Comparison of ENCODE assay signal across 1 cellular context in genomic region chr10:79256264-79256806, GRCh38.
TF ChIP-seq lines count a peak whose summit lies in the region.

No MANE protein-coding gene starts in this region.

TF ChIP-seq in H1, 55 proteins besides CTCF, POLR2A, EP300 and RAD21:
- TF ChIP-seq, protein P1, sequence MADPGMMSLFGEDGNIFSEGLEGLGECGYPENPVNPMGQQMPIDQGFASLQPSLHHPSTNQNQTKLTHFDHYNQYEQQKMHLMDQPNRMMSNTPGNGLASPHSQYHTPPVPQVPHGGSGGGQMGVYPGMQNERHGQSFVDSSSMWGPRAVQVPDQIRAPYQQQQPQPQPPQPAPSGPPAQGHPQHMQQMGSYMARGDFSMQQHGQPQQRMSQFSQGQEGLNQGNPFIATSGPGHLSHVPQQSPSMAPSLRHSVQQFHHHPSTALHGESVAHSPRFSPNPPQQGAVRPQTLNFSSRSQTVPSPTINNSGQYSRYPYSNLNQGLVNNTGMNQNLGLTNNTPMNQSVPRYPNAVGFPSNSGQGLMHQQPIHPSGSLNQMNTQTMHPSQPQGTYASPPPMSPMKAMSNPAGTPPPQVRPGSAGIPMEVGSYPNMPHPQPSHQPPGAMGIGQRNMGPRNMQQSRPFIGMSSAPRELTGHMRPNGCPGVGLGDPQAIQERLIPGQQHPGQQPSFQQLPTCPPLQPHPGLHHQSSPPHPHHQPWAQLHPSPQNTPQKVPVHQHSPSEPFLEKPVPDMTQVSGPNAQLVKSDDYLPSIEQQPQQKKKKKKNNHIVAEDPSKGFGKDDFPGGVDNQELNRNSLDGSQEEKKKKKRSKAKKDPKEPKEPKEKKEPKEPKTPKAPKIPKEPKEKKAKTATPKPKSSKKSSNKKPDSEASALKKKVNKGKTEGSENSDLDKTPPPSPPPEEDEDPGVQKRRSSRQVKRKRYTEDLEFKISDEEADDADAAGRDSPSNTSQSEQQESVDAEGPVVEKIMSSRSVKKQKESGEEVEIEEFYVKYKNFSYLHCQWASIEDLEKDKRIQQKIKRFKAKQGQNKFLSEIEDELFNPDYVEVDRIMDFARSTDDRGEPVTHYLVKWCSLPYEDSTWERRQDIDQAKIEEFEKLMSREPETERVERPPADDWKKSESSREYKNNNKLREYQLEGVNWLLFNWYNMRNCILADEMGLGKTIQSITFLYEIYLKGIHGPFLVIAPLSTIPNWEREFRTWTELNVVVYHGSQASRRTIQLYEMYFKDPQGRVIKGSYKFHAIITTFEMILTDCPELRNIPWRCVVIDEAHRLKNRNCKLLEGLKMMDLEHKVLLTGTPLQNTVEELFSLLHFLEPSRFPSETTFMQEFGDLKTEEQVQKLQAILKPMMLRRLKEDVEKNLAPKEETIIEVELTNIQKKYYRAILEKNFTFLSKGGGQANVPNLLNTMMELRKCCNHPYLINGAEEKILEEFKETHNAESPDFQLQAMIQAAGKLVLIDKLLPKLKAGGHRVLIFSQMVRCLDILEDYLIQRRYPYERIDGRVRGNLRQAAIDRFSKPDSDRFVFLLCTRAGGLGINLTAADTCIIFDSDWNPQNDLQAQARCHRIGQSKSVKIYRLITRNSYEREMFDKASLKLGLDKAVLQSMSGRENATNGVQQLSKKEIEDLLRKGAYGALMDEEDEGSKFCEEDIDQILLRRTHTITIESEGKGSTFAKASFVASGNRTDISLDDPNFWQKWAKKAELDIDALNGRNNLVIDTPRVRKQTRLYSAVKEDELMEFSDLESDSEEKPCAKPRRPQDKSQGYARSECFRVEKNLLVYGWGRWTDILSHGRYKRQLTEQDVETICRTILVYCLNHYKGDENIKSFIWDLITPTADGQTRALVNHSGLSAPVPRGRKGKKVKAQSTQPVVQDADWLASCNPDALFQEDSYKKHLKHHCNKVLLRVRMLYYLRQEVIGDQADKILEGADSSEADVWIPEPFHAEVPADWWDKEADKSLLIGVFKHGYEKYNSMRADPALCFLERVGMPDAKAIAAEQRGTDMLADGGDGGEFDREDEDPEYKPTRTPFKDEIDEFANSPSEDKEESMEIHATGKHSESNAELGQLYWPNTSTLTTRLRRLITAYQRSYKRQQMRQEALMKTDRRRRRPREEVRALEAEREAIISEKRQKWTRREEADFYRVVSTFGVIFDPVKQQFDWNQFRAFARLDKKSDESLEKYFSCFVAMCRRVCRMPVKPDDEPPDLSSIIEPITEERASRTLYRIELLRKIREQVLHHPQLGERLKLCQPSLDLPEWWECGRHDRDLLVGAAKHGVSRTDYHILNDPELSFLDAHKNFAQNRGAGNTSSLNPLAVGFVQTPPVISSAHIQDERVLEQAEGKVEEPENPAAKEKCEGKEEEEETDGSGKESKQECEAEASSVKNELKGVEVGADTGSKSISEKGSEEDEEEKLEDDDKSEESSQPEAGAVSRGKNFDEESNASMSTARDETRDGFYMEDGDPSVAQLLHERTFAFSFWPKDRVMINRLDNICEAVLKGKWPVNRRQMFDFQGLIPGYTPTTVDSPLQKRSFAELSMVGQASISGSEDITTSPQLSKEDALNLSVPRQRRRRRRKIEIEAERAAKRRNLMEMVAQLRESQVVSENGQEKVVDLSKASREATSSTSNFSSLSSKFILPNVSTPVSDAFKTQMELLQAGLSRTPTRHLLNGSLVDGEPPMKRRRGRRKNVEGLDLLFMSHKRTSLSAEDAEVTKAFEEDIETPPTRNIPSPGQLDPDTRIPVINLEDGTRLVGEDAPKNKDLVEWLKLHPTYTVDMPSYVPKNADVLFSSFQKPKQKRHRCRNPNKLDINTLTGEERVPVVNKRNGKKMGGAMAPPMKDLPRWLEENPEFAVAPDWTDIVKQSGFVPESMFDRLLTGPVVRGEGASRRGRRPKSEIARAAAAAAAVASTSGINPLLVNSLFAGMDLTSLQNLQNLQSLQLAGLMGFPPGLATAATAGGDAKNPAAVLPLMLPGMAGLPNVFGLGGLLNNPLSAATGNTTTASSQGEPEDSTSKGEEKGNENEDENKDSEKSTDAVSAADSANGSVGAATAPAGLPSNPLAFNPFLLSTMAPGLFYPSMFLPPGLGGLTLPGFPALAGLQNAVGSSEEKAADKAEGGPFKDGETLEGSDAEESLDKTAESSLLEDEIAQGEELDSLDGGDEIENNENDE (IDR thresholded peaks at IDR 0.05; ENCODE audit: insufficient replicate concordance, low read length) = no peak
- TF ChIP-seq PHF8 (conservative IDR thresholded peaks at IDR 0.05; ENCODE audit: low read depth, low read length) = no peak
- TF ChIP-seq SP2 (IDR thresholded peaks at IDR 0.05; ENCODE audit: low read length) = no peak
- no peak for TF ChIP-seq SUZ12 (IDR thresholded peaks at IDR 0.05; ENCODE audit: low read length)
- TF ChIP-seq SRF (IDR thresholded peaks at IDR 0.05; ENCODE audit: low read depth, low read length) = no peak
- no peak for TF ChIP-seq SAP30 (IDR thresholded peaks at IDR 0.05; ENCODE audit: insufficient read depth, insufficient replicate concordance, low read length)
- TF ChIP-seq SP4 (IDR thresholded peaks at IDR 0.05; ENCODE audit: low read length) = no peak
- no peak for TF ChIP-seq EZH2 (IDR thresholded peaks at IDR 0.05; ENCODE audit: low read depth, low read length, severe bottlenecking)
- no peak for TF ChIP-seq RXRA (IDR thresholded peaks at IDR 0.05; ENCODE audit: insufficient read depth, low read depth, low read length)
